Comparison of ENCODE assay signal across 8 cellular contexts in the genomic region with DNA sequence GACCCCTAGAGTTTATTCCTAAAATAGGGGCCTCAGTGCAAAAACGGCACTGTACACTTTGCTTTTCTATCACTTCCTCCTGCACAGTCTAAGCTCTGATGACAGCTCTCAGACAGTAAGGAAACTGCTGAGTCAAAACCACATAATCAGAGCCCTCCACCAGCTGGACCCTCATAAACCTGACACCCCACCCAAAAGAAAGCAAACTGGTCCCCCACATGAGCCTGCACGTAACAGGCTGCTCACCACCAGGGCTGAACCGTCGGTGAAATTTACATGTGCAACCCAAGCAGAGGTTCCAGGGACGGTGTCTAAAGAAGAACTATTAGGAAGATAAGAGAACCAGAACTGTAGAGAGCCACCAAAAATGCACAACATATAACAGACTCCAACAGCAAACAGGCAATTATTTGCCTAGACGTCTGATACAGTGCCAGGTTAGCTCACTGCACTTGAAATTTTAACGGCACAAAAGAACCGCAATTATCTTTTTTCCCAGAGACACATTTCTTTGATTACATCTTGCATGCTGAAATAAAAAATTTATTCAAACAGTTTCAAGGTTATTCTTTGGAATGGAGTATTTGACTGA. TPM values are rescaled to one million over a fixed set of nuclear protein-coding genes. Genes with fewer than 3 reads are reported as not detected.
DNase-seq lines count a peak whose midpoint lies in the region; ATAC-seq and TF ChIP-seq lines count a peak whose summit lies in the region.

No MANE protein-coding gene starts in this region.

- peak overlapping the region; percentile 63 to 73 for H3K4me3 Mint-ChIP-seq in stimulated activated naive CD8-positive, alpha-beta T cell treated with anti-CD3 and anti-CD28 coated beads, Interleukin-15, amount 100 ng/mL, for 72 hours

- intact Hi-C loops in esophagus squamous epithelium (cut with DNase I), result no loop called here

- peak; percentile 18 for DNase-seq in SIG-M5 treated with dmso at 0.1 percent for 504 hours (lab: John Stamatoyannopoulos, UW; ENCODE audit: unreplicated experiment)
- DNase-seq in SIG-M5 (lab: John Stamatoyannopoulos, UW), result no peak
- DNase-seq in NCI-H774 (lab: John Stamatoyannopoulos, UW), result peak; percentile 59
- DNase-seq in esophagus squamous epithelium (lab: John Stamatoyannopoulos, UW), result no peak
- DNase-seq in stimulated activated naive CD8-positive, alpha-beta T cell treated with anti-CD3 and anti-CD28 coated beads, Interleukin-15, amount 100 ng/mL, for 72 hours, result no peak
- no peak for DNase-seq in activated CD4-positive, alpha-beta T cell treated with anti-CD3 and anti-CD28 coated beads for 48 hours
- DNase-seq in AML-193 (lab: John Stamatoyannopoulos, UW), result no peak

- peak overlapping the region in 1 of 2 donors; percentile 89 for H3K27ac Mint-ChIP-seq in stimulated activated naive CD8-positive, alpha-beta T cell treated with anti-CD3 and anti-CD28 coated beads, Interleukin-15, amount 100 ng/mL, for 72 hours

- peak; percentile 59 for ATAC-seq in HG02852 (IDR thresholded peaks at IDR 0.05; ENCODE audit: unreplicated experiment)
- peak; percentile 53 for ATAC-seq in stimulated activated naive CD8-positive, alpha-beta T cell treated with anti-CD3 and anti-CD28 coated beads, Interleukin-15, amount 100 ng/mL, for 72 hours

- 12 to 22% methylated on average over 8 of the region's 8 CpGs for WGBS in esophagus squamous epithelium, 2 donors

- H3K27ac ChIP-seq in esophagus squamous epithelium, result peak overlapping the region in 3 of 4 donors; percentile 48 to 64 (median 59)

- peaks cover 17 to 93% (median 64%) of the 10 kb centered on the region in 3 donors for H3K4me1 ChIP-seq in esophagus squamous epithelium

- H3K9me3 ChIP-seq in esophagus squamous epithelium, result no peaks in the 10 kb centered on the region

- H3K27me3 Mint-ChIP-seq in stimulated activated naive CD8-positive, alpha-beta T cell treated with anti-CD3 and anti-CD28 coated beads, Interleukin-15, amount 100 ng/mL, for 72 hours, result no peaks in the 10 kb centered on the region

- no peaks in the 10 kb centered on the region for H3K27me3 ChIP-seq in esophagus squamous epithelium

- H3K36me3 ChIP-seq in esophagus squamous epithelium, result no peaks in the 10 kb centered on the region

- H3K9me3 Mint-ChIP-seq in stimulated activated naive CD8-positive, alpha-beta T cell treated with anti-CD3 and anti-CD28 coated beads, Interleukin-15, amount 100 ng/mL, for 72 hours, result no peaks in the 10 kb centered on the region

- TF ChIP-seq CTCF in esophagus squamous epithelium (IDR thresholded peaks at IDR 0.05), result no peak

- no peak overlapping the region for H3K4me3 ChIP-seq in esophagus squamous epithelium

- H3K4me1 Mint-ChIP-seq in stimulated activated naive CD8-positive, alpha-beta T cell treated with anti-CD3 and anti-CD28 coated beads, Interleukin-15, amount 100 ng/mL, for 72 hours, result peaks cover 68% of the 10 kb centered on the region

- no peak for TF ChIP-seq POLR2A in esophagus squamous epithelium (IDR thresholded peaks at IDR 0.05)

RNA-seq across cellular contexts. Expression of gene SGMS1, which starts 19.6 kb away (rescaled TPM):
- total RNA-seq in esophagus squamous epithelium, result 10 to 100 TPM; 39.4 to 64.1 (median 54.9) TPM

Comparison
In these comparisons a context has a peak if more than half of its experiments do, and no peak if none do; other contexts are left out.
1. DNase-seq: peak in SIG-M5 treated with dmso at 0.1 percent for 504 hours (single experiment) and NCI-H774 (single experiment); none in SIG-M5 (single experiment), esophagus squamous epithelium (single experiment), stimulated activated naive CD8-positive, alpha-beta T cell treated with anti-CD3 and anti-CD28 coated beads, Interleukin-15, amount 100 ng/mL, for 72 hours (0 of 2), activated CD4-positive, alpha-beta T cell treated with anti-CD3 and anti-CD28 coated beads for 48 hours (single experiment) and AML-193 (0 of 2).